ENCODE assay signal across 8 cellular contexts in the genomic region with DNA sequence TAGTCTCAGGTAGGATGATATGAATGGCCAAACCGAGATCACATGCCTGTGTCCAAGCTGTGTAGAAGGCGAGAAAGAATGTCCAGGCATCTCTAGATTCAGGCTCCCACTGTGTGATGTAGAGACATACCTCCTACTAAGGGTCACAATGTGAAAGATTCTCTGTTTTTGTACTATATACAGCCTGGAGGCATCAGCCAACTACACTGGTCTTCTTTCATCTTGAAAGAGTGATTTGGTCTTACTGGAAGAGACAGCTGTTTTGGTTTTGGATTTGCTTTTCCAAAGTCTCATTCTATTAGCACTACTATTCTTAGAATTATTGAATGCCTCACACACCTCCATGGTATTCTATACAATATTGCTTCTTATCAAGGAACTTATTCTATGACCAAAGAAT.
"Had no signal": no experiment of that assay in that cellular context is flagged by ENCODE, and none has a peak within 500 bp of the region (broad histone marks: within the 10 kb centered on the region; RNA-seq: fewer than 3 reads in every experiment).

No MANE protein-coding gene starts in this region.

- H3K27ac ChIP-seq: HL-60 had no signal

- H3K27me3 Mint-ChIP-seq: IgD-negative memory B cell had no signal

- FAIRE-seq: HepG2, HTR-8/SVneo, K562 had no signal

- H3K4me3 ChIP-seq: K562 had no signal

- DNase-seq: IMR-90, KBM-7, KG1 had no signal

- H3K4me3 Mint-ChIP-seq: IgD-negative memory B cell had no signal

- H3K4me1 Mint-ChIP-seq: IgD-negative memory B cell had no signal

- H3K27ac Mint-ChIP-seq: IgD-negative memory B cell had no signal

- ATAC-seq: HepG2, K562 had no signal
